Comparison of ENCODE assay signal across 30 cellular contexts in the genomic region with DNA sequence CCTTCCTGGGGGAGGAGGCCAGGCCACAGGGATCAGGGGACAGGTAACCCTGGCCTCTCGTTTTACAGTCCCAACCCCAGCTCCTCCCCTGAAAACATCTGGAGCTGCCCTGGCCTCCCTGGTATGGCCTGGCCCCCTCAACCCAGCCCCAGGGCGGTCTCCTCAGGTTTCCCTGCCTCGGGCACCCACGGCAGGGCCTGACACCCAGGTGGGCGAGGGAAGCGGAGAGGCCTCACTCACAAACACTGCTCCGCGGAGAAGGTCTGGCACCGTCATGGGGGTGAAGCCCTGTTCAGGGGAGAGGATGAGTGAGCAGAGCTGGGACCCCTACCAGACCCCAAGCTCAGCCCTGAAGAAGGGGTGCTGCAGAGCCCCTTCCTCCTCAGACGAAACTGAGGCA. TPM values are rescaled to one million over a fixed set of nuclear protein-coding genes. Genes with fewer than 3 reads are reported as not detected.
"Had no signal": no experiment of that assay in that cellular context is flagged by ENCODE, and none has a peak within 500 bp of the region (broad histone marks: within the 10 kb centered on the region; RNA-seq: fewer than 3 reads in every experiment).

No MANE protein-coding gene starts in this region.

- H3K4me1 Mint-ChIP-seq: activated CD4-positive, alpha-beta T cell treated with anti-CD3 and anti-CD28 coated beads for 36 hours; activated naive CD4-positive, alpha-beta T cell treated with anti-CD3 and anti-CD28 coated beads, Interleukin-2, amount 50 U/mL, for 24 hours; activated naive CD8-positive, alpha-beta T cell treated with anti-CD3 and anti-CD28 coated beads, Interleukin-2, amount 10 ng/mL, durations not matched to agents 7 days and 5 days had no signal

- H3K9me3 ChIP-seq: ascending aorta, SJSA1 had no signal

- H3K9ac ChIP-seq: KMS-11 had no signal

- H3K27me3 ChIP-seq: ascending aorta, cardiac muscle cell, SJSA1 had no signal

- H3K27ac ChIP-seq: ascending aorta, KMS-11, SJSA1 had no signal

- H3K27ac Mint-ChIP-seq: activated CD4-positive, alpha-beta T cell treated with anti-CD3 and anti-CD28 coated beads for 36 hours; activated CD8-positive, alpha-beta T cell treated with anti-CD3 and anti-CD28 coated beads, Interleukin-2, amount 10 ng/mL, durations not matched to agents 7 days and 5 days; activated naive CD4-positive, alpha-beta T cell treated with anti-CD3 and anti-CD28 coated beads, Interleukin-2, amount 50 U/mL, for 24 hours; activated T-cell treated with anti-CD3 and anti-CD28 coated beads, Interleukin-2, amount 50 U/mL, for 24 hours; activated T-helper 2 cell treated with anti-CD3 and anti-CD28 coated beads, Interferon-gamma antibody, Interleukin-2, Interleukin-4, amounts not matched to agents 10 μg/mL and 5 μg/mL and 100 μg/mL, durations not matched to agents 14 hours and 24 hours and 36 hours had no signal

- H3K4me3 Mint-ChIP-seq: activated CD4-positive, alpha-beta T cell treated with anti-CD3 and anti-CD28 coated beads for 36 hours; activated CD4-positive, alpha-beta T cell treated with anti-CD3 and anti-CD28 coated beads, Interleukin-2, amount 10 ng/mL, durations not matched to agents 7 days and 5 days; activated CD8-positive, alpha-beta T cell treated with anti-CD3 and anti-CD28 coated beads, Interleukin-2, amount 10 ng/mL, durations not matched to agents 7 days and 5 days; activated naive CD4-positive, alpha-beta T cell treated with anti-CD3 and anti-CD28 coated beads, Interleukin-2, amount 50 U/mL, for 24 hours; activated naive CD8-positive, alpha-beta T cell treated with anti-CD3 and anti-CD28 coated beads, Interleukin-2, amount 10 ng/mL, durations not matched to agents 7 days and 5 days; activated T-cell treated with anti-CD3 and anti-CD28 coated beads, Interleukin-2, amount 50 U/mL, for 24 hours had no signal

- H3K4me3 ChIP-seq: ascending aorta, cardiac muscle cell, SJSA1 had no signal

- H3K9me3 Mint-ChIP-seq: activated CD4-positive, alpha-beta T cell treated with anti-CD3 and anti-CD28 coated beads, Interleukin-2, amount 10 ng/mL, durations not matched to agents 7 days and 5 days; activated naive CD4-positive, alpha-beta T cell treated with anti-CD3 and anti-CD28 coated beads, Interleukin-2, amount 50 U/mL, for 24 hours; activated naive CD8-positive, alpha-beta T cell treated with anti-CD3 and anti-CD28 coated beads, Interleukin-2, amount 10 ng/mL, durations not matched to agents 7 days and 5 days; activated T-cell treated with anti-CD3 and anti-CD28 coated beads, Interleukin-2, amount 50 U/mL, for 24 hours; activated T-helper 2 cell treated with anti-CD3 and anti-CD28 coated beads, Interferon-gamma antibody, Interleukin-2, Interleukin-4, amounts not matched to agents 10 μg/mL and 5 μg/mL and 100 μg/mL, durations not matched to agents 14 hours and 24 hours and 36 hours had no signal

- H3K27me3 Mint-ChIP-seq: activated CD4-positive, alpha-beta T cell treated with anti-CD3 and anti-CD28 coated beads for 36 hours; activated CD4-positive, alpha-beta T cell treated with anti-CD3 and anti-CD28 coated beads, Interleukin-2, amount 10 ng/mL, durations not matched to agents 7 days and 5 days; activated naive CD4-positive, alpha-beta T cell treated with anti-CD3 and anti-CD28 coated beads, Interleukin-2, amount 50 U/mL, for 24 hours; activated naive CD8-positive, alpha-beta T cell treated with anti-CD3 and anti-CD28 coated beads, Interleukin-2, amount 10 ng/mL, durations not matched to agents 7 days and 5 days; activated T-cell treated with anti-CD3 and anti-CD28 coated beads, Interleukin-2, amount 50 U/mL, for 24 hours had no signal

- DNase-seq: activated CD4-positive, alpha-beta T cell treated with anti-CD3 and anti-CD28 coated beads for 36 hours; activated CD4-positive, alpha-beta T cell treated with anti-CD3 and anti-CD28 coated beads, Interleukin-2, amount 10 ng/mL, durations not matched to agents 7 days and 5 days; activated CD4-positive, alpha-beta T cell treated with anti-CD3 and anti-CD28 coated beads, Interleukin-2, amount 50 U/mL, for 48 hours; activated CD8-positive, alpha-beta T cell treated with anti-CD3 and anti-CD28 coated beads, Interleukin-2, amount 10 ng/mL, durations not matched to agents 7 days and 5 days; activated gamma-delta T cell; activated naive CD4-positive, alpha-beta T cell treated with Interleukin-2 at 50 U/mL for 16 hours; activated naive CD8-positive, alpha-beta T cell treated with anti-CD3 and anti-CD28 coated beads, Interleukin-2, amount 10 ng/mL, durations not matched to agents 7 days and 5 days; activated T-cell treated with anti-CD3 and anti-CD28 coated beads, Interleukin-2, amount 50 U/mL, for 24 hours; amygdala; MM.1S; NCI-H1092; NCI-H1436 treated with DMSO at 0.1 percent for 48 hours; NCI-H1694 treated with DMSO at 0.1 percent for 48 hours; NCI-H2029; NCI-H345; NCI-H510A; NCI-H748 treated with DMSO at 0.1 percent for 48 hours; NK-92 treated with Interleukin-12 subunit alpha and Interleukin-12 subunit beta, amount 100 ng/mL, for 24 hours; SW 1271; T-helper 1 cell; T-helper 2 cell; T-helper 9 cell had no signal

- H3K4me2 ChIP-seq: KMS-11 had no signal

- H3K4me1 ChIP-seq: ascending aorta, SJSA1 had no signal

- ATAC-seq: activated CD4-positive, alpha-beta T cell treated with anti-CD3 and anti-CD28 coated beads for 36 hours; activated CD4-positive, CD25-positive, alpha-beta regulatory T cell treated with anti-CD3 and anti-CD28 coated beads, Interleukin-2, amount 50 U/mL, for 24 hours had no signal

RNA-seq across cellular contexts. Expression of gene CCER2, which starts 6.5 kb away (rescaled TPM):
- total RNA-seq: ascending aorta, LHCN-M2, SJSA1 had no signal
